8 cellular contexts compared by ENCODE assay signal in the genomic region with DNA sequence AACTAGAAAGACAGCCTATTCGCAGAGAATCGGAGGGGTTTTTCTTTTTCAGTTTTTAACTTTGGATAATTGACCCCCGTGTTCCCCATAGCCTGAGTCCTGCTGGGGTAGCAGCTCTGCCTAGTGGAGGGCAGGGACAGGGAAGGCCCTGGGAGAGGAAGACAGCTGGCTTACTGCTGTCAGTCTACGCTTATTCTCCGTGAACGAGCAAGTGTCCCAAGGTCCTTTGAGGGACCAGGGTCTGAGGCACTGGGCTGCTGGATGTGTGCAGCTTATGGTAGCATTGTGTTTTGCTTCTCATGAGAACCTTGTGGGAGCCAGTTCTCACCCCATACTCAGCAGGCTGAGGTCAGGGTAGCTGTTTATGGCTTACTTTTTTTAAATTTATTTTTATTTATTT. TPM values are rescaled to one million over a fixed set of nuclear protein-coding genes. Genes with fewer than 3 reads are reported as not detected.
DNase-seq lines count a peak whose midpoint lies in the region; ATAC-seq and TF ChIP-seq lines count a peak whose summit lies in the region.

No MANE protein-coding gene starts in this region.

- H3K9me2 ChIP-seq in DOHH2 (replicated peaks; ENCODE audit: control insufficient read depth, low read length), result no peaks in the 10 kb centered on the region

- peak overlapping the region; percentile 87 for H3K4me2 ChIP-seq in DOHH2 (ENCODE audit: low read length)

- peaks cover 9% of the 10 kb centered on the region for H4K20me1 ChIP-seq in DOHH2 (ENCODE audit: control insufficient read depth, insufficient read depth, low read depth, low read length)

- H3K79me2 ChIP-seq in DOHH2 (ENCODE audit: control insufficient read depth, low read length), result peaks cover 19% of the 10 kb centered on the region

- no TSS peak for BruUV-seq in Panc1 (replicated peaks; lab: Mats Ljungman, UMichigan)

- no peak for TF ChIP-seq CTCF in DOHH2 (IDR thresholded peaks at IDR 0.05; ENCODE audit: low read depth, low read length, poor library complexity, severe bottlenecking)
- TF ChIP-seq CTCF in Panc1 (IDR thresholded peaks at IDR 0.05), result no peak

- H3K27me3 ChIP-seq in DOHH2 (ENCODE audit: control insufficient read depth, low read length) (peaks cover 23% of the 10 kb centered on the region), Panc1 (ENCODE audit: control insufficient read depth, insufficient read depth, low read length) (no peaks in the 10 kb centered on the region)
- no peaks in the 10 kb centered on the region for H3K27me3 ChIP-seq in effector memory CD4-positive, alpha-beta T cell (replicated peaks; ENCODE audit: control insufficient read depth, insufficient read depth, low read length, poor library complexity, severe bottlenecking)

- H3K36me3 ChIP-seq in DOHH2 (ENCODE audit: control insufficient read depth, low read length), result no peaks in the 10 kb centered on the region
- no peaks in the 10 kb centered on the region; the same call in 1 of the 2 replicates for H3K36me3 ChIP-seq in Panc1 (ENCODE audit: control insufficient read depth, insufficient read depth, low read length)
- H3K36me3 ChIP-seq in effector memory CD4-positive, alpha-beta T cell (ENCODE audit: control insufficient read depth, insufficient read depth, low read length), result no peaks in the 10 kb centered on the region

- in situ Hi-C loops in Panc1 (cut with HindIII; ENCODE audit: low pct_unique_long_range_greater_than_20kb, low sequenced_read_pairs), result no loop called here

- H3K4me3 ChIP-seq in DOHH2 (ENCODE audit: low read length) (peak overlapping the region; percentile 75), Panc1 (ENCODE audit: low read depth in 2 of 2, low read length in 2 of 2) (peak overlapping the region; percentile 65 to 68)
- H3K4me3 ChIP-seq in effector memory CD4-positive, alpha-beta T cell (ENCODE audit: insufficient read depth, low read depth, low read length, poor library complexity, severe bottlenecking), result peak overlapping the region; percentile 35

- DNase-seq in Panc1 (ENCODE audit: low read depth, low spot score) (no peak), retina (peak; percentile 15), pons (ENCODE audit: low spot score) (no peak), D341Med (ENCODE audit: low spot score) (no peak), head of caudate nucleus (no peak)
- no peak for DNase-seq in effector memory CD4-positive, alpha-beta T cell
- no peak for DNase-seq in central memory CD4-positive, alpha-beta T cell

- H3K27ac ChIP-seq in DOHH2 (ENCODE audit: low read depth, low read length) (no peak overlapping the region), Panc1 (ENCODE audit: low read length) (peak overlapping the region; percentile 61)
- no peak overlapping the region for H3K27ac ChIP-seq in effector memory CD4-positive, alpha-beta T cell (ENCODE audit: insufficient read depth, low read length, poor library complexity, severe bottlenecking)

- CTCF ChIA-PET in Panc1 (lab: Charles Lee), result no interaction called here

- no peak for ATAC-seq in Panc1

- H3K4me1 ChIP-seq in DOHH2 (ENCODE audit: control insufficient read depth, low read length) (peaks cover 49% of the 10 kb centered on the region), Panc1 (ENCODE audit: control insufficient read depth, insufficient read depth, low read length) (peaks cover 12% of the 10 kb centered on the region)
- peaks cover 55% of the 10 kb centered on the region for H3K4me1 ChIP-seq in effector memory CD4-positive, alpha-beta T cell (ENCODE audit: control insufficient read depth, insufficient read depth, low read length, poor library complexity, severe bottlenecking)

- no peaks in the 10 kb centered on the region for H3K9me3 ChIP-seq in DOHH2 (ENCODE audit: control insufficient read depth, insufficient read depth, low read length)
- no peaks in the 10 kb centered on the region for H3K9me3 ChIP-seq in Panc1 (ENCODE audit: control insufficient read depth, insufficient read depth, low read depth, low read length)
- H3K9me3 ChIP-seq in effector memory CD4-positive, alpha-beta T cell (ENCODE audit: control insufficient read depth, low read length), result no peaks in the 10 kb centered on the region

- intact Hi-C loops in Panc1 (cut with micrococcal nuclease; ENCODE audit: unreplicated experiment), result no loop called here
- intact Hi-C loops in head of caudate nucleus (cut with DNase I), result loop anchor here (5.0 kb wide), 1 partner anchor 85 kb away; no protein-coding TSS in a partner anchor

- POLR2A ChIA-PET in Panc1 (lab: Charles Lee), result no interaction called here

- H3F3A ChIP-seq in DOHH2 (ENCODE audit: control insufficient read depth, insufficient read depth), result peaks cover 7% of the 10 kb centered on the region

RNA-seq across cellular contexts. Expression of a gene that starts 3.0 kb away (rescaled TPM):
- total RNA-seq in Panc1 (2021; ENCODE audit: unreplicated experiment), result 49.7 TPM
- 19.4 TPM for polyA plus RNA-seq in Panc1 (2012; ENCODE audit: insufficient read length)
